In genomic region chr3:129624347-129625070, GRCh38 we compare ENCODE assay signal across 11 cellular contexts. TPM values are rescaled to one million over a fixed set of nuclear protein-coding genes. Genes with fewer than 3 reads are reported as not detected.
A peak's percentile ranks its signal among the peaks of the same experiment; 100 is the strongest.
DNase-seq lines count a peak whose midpoint lies in the region; ATAC-seq and TF ChIP-seq lines count a peak whose summit lies in the region.
"Had no signal": no experiment of that assay in that cellular context is flagged by ENCODE, and none has a peak within 500 bp of the region (broad histone marks: within the 10 kb centered on the region; RNA-seq: fewer than 3 reads in every experiment).

No MANE protein-coding gene starts in this region.

- no peak for ATAC-seq in T-helper 17 cell
- no peak for ATAC-seq in right cardiac atrium
- no peak for ATAC-seq in GM18511 (IDR thresholded peaks at IDR 0.05; ENCODE audit: unreplicated experiment)
- ATAC-seq: T-cell had no signal

- H3K27ac ChIP-seq in HEK293 (ENCODE audit: extremely low read depth, low read depth, low read length) (no peak overlapping the region), right cardiac atrium (ENCODE audit: low read length) (peak overlapping the region; percentile 89), skin epidermis (peak overlapping the region in 20 of 21 experiments; percentile 42 to 97 (median 92))

- H3K36me3 ChIP-seq in HEK293 (ENCODE audit: control insufficient read depth in 2 of 2, insufficient read depth in 1 of 2, low read length in 2 of 2): no peaks in the 10 kb centered on the region

- H3K9me3 ChIP-seq in HEK293 (ENCODE audit: control insufficient read depth, insufficient read depth, low read depth, low read length) (no peaks in the 10 kb centered on the region), T-helper 17 cell (ENCODE audit: control insufficient read depth, low read length, poor library complexity, severe bottlenecking) (no peaks in the 10 kb centered on the region), right cardiac atrium (ENCODE audit: control insufficient read depth, low read length) (no peaks in the 10 kb centered on the region)

- peak overlapping the region; percentile 49 for H3K27ac Mint-ChIP-seq in T-helper 17 cell
- H3K27ac Mint-ChIP-seq: T-cell had no signal

- H3K27me3 Mint-ChIP-seq in T-helper 17 cell: no peaks in the 10 kb centered on the region
- H3K27me3 Mint-ChIP-seq: T-cell had no signal

- no peaks in the 10 kb centered on the region for H3K27me3 ChIP-seq in right cardiac atrium (ENCODE audit: control insufficient read depth, insufficient read depth)

- peaks cover 15% of the 10 kb centered on the region for H3K4me1 Mint-ChIP-seq in T-helper 17 cell

- H3K4me3 ChIP-seq in HEK293 (ENCODE audit: low read depth, low read length): no peak overlapping the region
- no peak overlapping the region for H3K4me3 ChIP-seq in right cardiac atrium (ENCODE audit: low read length)
- H3K4me3 ChIP-seq in skin epidermis: no peak overlapping the region

- H3K4me1 ChIP-seq in HEK293 (ENCODE audit: control insufficient read depth, insufficient read depth, low read length) (peaks cover 3% of the 10 kb centered on the region; the same call in 1 of the 2 replicates), right cardiac atrium (ENCODE audit: control insufficient read depth, insufficient read depth, low read length) (peaks cover 24% of the 10 kb centered on the region)

- DNase-seq in T-helper 17 cell (no peak), right cardiac atrium (peak; percentile 43 to 78 (median 74)), NCI-H1048 (lab: John Stamatoyannopoulos, UW) (no peak), germinal center (ENCODE audit: low spot score) (no peak), DMS79 treated with DMSO at 0.1 percent for 48 hours (lab: John Stamatoyannopoulos, UW) (no peak)
- DNase-seq: activated CD8-positive, alpha-beta memory T cell treated with anti-CD3 and anti-CD28 coated beads, Interleukin-2, amount 50 U/mL, for 48 hours; hippocampal formation; T-cell had no signal

- WGBS in right cardiac atrium: 59% methylated on average over 11 of the region's 11 CpGs

- intact Hi-C loops in right cardiac atrium (cut with DNase I): loop anchor here in 3 of 4 donors (5.0 to 10.0 kb wide), 3 partner anchors 130 to 308 kb away; no protein-coding TSS in a partner anchor

- no peak overlapping the region for H3K4me3 Mint-ChIP-seq in T-helper 17 cell

- no peak for TF ChIP-seq CTCF in HEK293 (tag by site-specific recombination; IDR thresholded peaks at IDR 0.05)

- CTCF ChIA-PET in HEK293 (lab: Yijun Ruan, JAX): interaction anchor here (0.8 to 1.1 kb wide), 2 partner anchors 113 to 654 kb away, joined by 3 to 4 read pairs; no protein-coding TSS in a partner anchor

- POLR2A ChIA-PET in HEK293 (lab: Yijun Ruan, JAX): interaction anchor here (1.0 kb wide), 1 partner anchor 11 kb away, joined by 3 read pairs; no protein-coding TSS in a partner anchor

- H3K36me3 Mint-ChIP-seq in T-helper 17 cell (ENCODE audit: low read depth): no peaks in the 10 kb centered on the region
- H3K36me3 Mint-ChIP-seq: T-cell had no signal

TF ChIP-seq in HEK293, 187 proteins besides CTCF, POLR2A, EP300 and RAD21:
- TF ChIP-seq ZNF654 (tag by site-specific recombination; IDR thresholded peaks at IDR 0.05; ENCODE audit: low read depth): no peak
- peak; percentile 73 for TF ChIP-seq PRDM10 (tag by site-specific recombination; IDR thresholded peaks at IDR 0.05)

RNA-seq across cellular contexts. Expression of gene PLXND1, which starts 18.0 kb away (rescaled TPM):
- 100 to 1,000 TPM in 1 of 2 donors, 10 to 100 TPM in 1; 78.8 to 152 TPM for total RNA-seq in T-helper 17 cell
- 100 to 1,000 TPM in 1 of 4 donors, 10 to 100 TPM in 3; 75.4 to 102 (median 84.1) TPM for total RNA-seq in right cardiac atrium
- 89.4 TPM for polyA plus RNA-seq in right cardiac atrium

Comparison
In these comparisons a context has a peak if more than half of its experiments do, and no peak if none do; other contexts are left out.
1. DNase-seq: peak in right cardiac atrium (3 of 3); none in T-helper 17 cell (0 of 3), NCI-H1048 (single experiment), germinal center (single experiment) and DMS79 treated with DMSO at 0.1 percent for 48 hours (single experiment).